26 cellular contexts compared by ENCODE assay signal in genomic region chrX:135425566-135425965, GRCh38.
"Had no signal": no experiment of that assay in that cellular context is flagged by ENCODE, and none has a peak within 500 bp of the region (broad histone marks: within the 10 kb centered on the region; RNA-seq: fewer than 3 reads in every experiment).

No MANE protein-coding gene starts in this region.

- ATAC-seq: activated CD4-positive, alpha-beta T cell treated with anti-CD3 and anti-CD28 coated beads for 36 hours; activated T-helper 17 cell treated with anti-CD3 and anti-CD28 coated beads, Interleukin-2, amount 50 U/mL, for 72 hours; natural killer cell; upper lobe of right lung had no signal

- DNase-seq: activated B cell treated with CpG ODN at 0.5 μM for 24 hours; activated CD4-positive, alpha-beta T cell treated with anti-CD3 and anti-CD28 coated beads for 36 hours; activated CD4-positive, alpha-beta T cell treated with anti-CD3 and anti-CD28 coated beads, Interleukin-2, amount 50 U/mL, for 4 hours; activated CD8-positive, alpha-beta memory T cell treated with anti-CD3 and anti-CD28 coated beads for 24 hours; activated CD8-positive, alpha-beta memory T cell treated with anti-CD3 and anti-CD28 coated beads, Interleukin-2, amount 50 U/mL, for 4 hours; activated naive CD4-positive, alpha-beta T cell; activated naive CD8-positive, alpha-beta T cell treated with anti-CD3 and anti-CD28 coated beads for 36 hours; activated T-cell treated with anti-CD3 and anti-CD28 coated beads, Interleukin-2, amount 50 U/mL, for 24 hours; amygdala; dorsolateral prefrontal cortex; endodermal cell; kidney glomerular epithelial cell; midbrain; natural killer cell; stimulated activated CD4-positive, alpha-beta T cell treated with anti-CD3 and anti-CD28 coated beads, Interleukin-1b, Interleukin-23, amount 100 ng/mL, for 48 hours; substantia nigra; T1000; thyroid gland; upper lobe of right lung had no signal

- H3K27me3 ChIP-seq: cardiac muscle cell, ovary, thyroid gland, upper lobe of right lung had no signal

- H3K4me3 ChIP-seq: cardiac muscle cell, dorsolateral prefrontal cortex, ovary, prostate gland, skin epidermis, thyroid gland, upper lobe of right lung had no signal

- H3K27ac ChIP-seq: cardiac muscle cell, dorsolateral prefrontal cortex, neutrophil, ovary, prostate gland, skin epidermis, thyroid gland, upper lobe of right lung had no signal

- H3K9me3 ChIP-seq: neutrophil, ovary, prostate gland, thyroid gland, upper lobe of right lung had no signal

- FAIRE-seq: colon had no signal

- H3K4me1 ChIP-seq: prostate gland, thyroid gland, upper lobe of right lung had no signal

- H3K36me3 ChIP-seq: cardiac muscle cell, neutrophil, ovary, prostate gland, thyroid gland, upper lobe of right lung had no signal
